ENCODE assay signal across 8 cellular contexts in genomic region chr20:53914861-53915458, GRCh38.
DNase-seq lines count a peak whose midpoint lies in the region; ATAC-seq lines count a peak whose summit lies in the region.

No MANE protein-coding gene starts in this region.

- POLR2A ChIA-PET in activated CD4-positive, alpha-beta T cell treated with anti-CD3 and anti-CD28 coated beads for 36 hours (lab: Charles Lee) = interaction anchor here (0.7 to 0.9 kb wide), 2 partner anchors 99 to 426 kb away, joined by 3 to 8 read pairs; no protein-coding TSS in a partner anchor
- POLR2A ChIA-PET in activated naive CD8-positive, alpha-beta T cell treated with anti-CD3 and anti-CD28 coated beads, Interleukin-2, amount 10 ng/mL, durations not matched to agents 7 days and 5 days (lab: Charles Lee) = interaction anchor here (1.0 to 3.4 kb wide), 18 partner anchors 16 to 338 kb away, joined by 3 to 27 read pairs (median 4); no protein-coding TSS in a partner anchor

- no peak for ATAC-seq in activated CD4-positive, alpha-beta T cell treated with anti-CD3 and anti-CD28 coated beads for 36 hours
- no peak for ATAC-seq in activated naive CD8-positive, alpha-beta T cell treated with anti-CD3 and anti-CD28 coated beads, Interleukin-2, amount 10 ng/mL, durations not matched to agents 7 days and 5 days (ENCODE audit: low read depth)
- no peak for ATAC-seq in stimulated activated naive CD8-positive, alpha-beta T cell treated with anti-CD3 and anti-CD28 coated beads, Interleukin-15, amount 100 ng/mL, for 72 hours
- ATAC-seq in HG02870 (IDR thresholded peaks at IDR 0.05; ENCODE audit: unreplicated experiment) (no peak), HG03520 (IDR thresholded peaks at IDR 0.05; ENCODE audit: unreplicated experiment) (no peak)

- no peak for DNase-seq in activated CD4-positive, alpha-beta T cell treated with anti-CD3 and anti-CD28 coated beads for 36 hours
- DNase-seq in activated CD4-positive, alpha-beta T cell treated with anti-CD3 and anti-CD28 coated beads, Interleukin-2, amount 50 U/mL, for 1 hour = no peak
- no peak for DNase-seq in activated naive CD8-positive, alpha-beta T cell treated with anti-CD3 and anti-CD28 coated beads, Interleukin-2, amount 10 ng/mL, durations not matched to agents 7 days and 5 days
- DNase-seq in immature natural killer cell (no peak), COLO668 (lab: John Stamatoyannopoulos, UW; ENCODE audit: unreplicated experiment) (no peak)
- DNase-seq in stimulated activated naive CD8-positive, alpha-beta T cell treated with anti-CD3 and anti-CD28 coated beads, Interleukin-15, amount 100 ng/mL, for 72 hours = no peak

- intact Hi-C loops in activated CD4-positive, alpha-beta T cell treated with anti-CD3 and anti-CD28 coated beads for 36 hours (cut with DNase I, micrococcal nuclease) = loop anchor here (1.0 to 5.0 kb wide), 8 partner anchors 22 to 336 kb away; no protein-coding TSS in a partner anchor

- H3K4me1 Mint-ChIP-seq in activated CD4-positive, alpha-beta T cell treated with anti-CD3 and anti-CD28 coated beads for 36 hours = peaks cover 41% of the 10 kb centered on the region
- H3K4me1 Mint-ChIP-seq in activated naive CD8-positive, alpha-beta T cell treated with anti-CD3 and anti-CD28 coated beads, Interleukin-2, amount 10 ng/mL, durations not matched to agents 7 days and 5 days = peaks cover 32% of the 10 kb centered on the region
- H3K4me1 Mint-ChIP-seq in immature natural killer cell = peaks cover 23 to 41% of the 10 kb centered on the region in 2 donors
- peaks cover 66% of the 10 kb centered on the region for H3K4me1 Mint-ChIP-seq in stimulated activated naive CD8-positive, alpha-beta T cell treated with anti-CD3 and anti-CD28 coated beads, Interleukin-15, amount 100 ng/mL, for 72 hours

- no peaks in the 10 kb centered on the region for H3K9me3 Mint-ChIP-seq in activated CD4-positive, alpha-beta T cell treated with anti-CD3 and anti-CD28 coated beads for 36 hours (ENCODE audit: low read depth)
- H3K9me3 Mint-ChIP-seq in activated naive CD8-positive, alpha-beta T cell treated with anti-CD3 and anti-CD28 coated beads, Interleukin-2, amount 10 ng/mL, durations not matched to agents 7 days and 5 days = no peaks in the 10 kb centered on the region
- H3K9me3 Mint-ChIP-seq in immature natural killer cell = no peaks in the 10 kb centered on the region
- H3K9me3 Mint-ChIP-seq in stimulated activated naive CD8-positive, alpha-beta T cell treated with anti-CD3 and anti-CD28 coated beads, Interleukin-15, amount 100 ng/mL, for 72 hours = peaks cover 10 to 14% of the 10 kb centered on the region in 2 donors

- no peaks in the 10 kb centered on the region for H3K27me3 Mint-ChIP-seq in activated CD4-positive, alpha-beta T cell treated with anti-CD3 and anti-CD28 coated beads for 36 hours
- H3K27me3 Mint-ChIP-seq in activated naive CD8-positive, alpha-beta T cell treated with anti-CD3 and anti-CD28 coated beads, Interleukin-2, amount 10 ng/mL, durations not matched to agents 7 days and 5 days = no peaks in the 10 kb centered on the region
- H3K27me3 Mint-ChIP-seq in immature natural killer cell (ENCODE audit: low read depth in 3 of 3) = peaks cover 0 to 1% (median 1%) of the 10 kb centered on the region in 3 donors
- H3K27me3 Mint-ChIP-seq in stimulated activated naive CD8-positive, alpha-beta T cell treated with anti-CD3 and anti-CD28 coated beads, Interleukin-15, amount 100 ng/mL, for 72 hours = no peaks in the 10 kb centered on the region

- H3K4me3 Mint-ChIP-seq in activated CD4-positive, alpha-beta T cell treated with anti-CD3 and anti-CD28 coated beads for 36 hours = peak overlapping the region; percentile 79
- H3K4me3 Mint-ChIP-seq in activated naive CD8-positive, alpha-beta T cell treated with anti-CD3 and anti-CD28 coated beads, Interleukin-2, amount 10 ng/mL, durations not matched to agents 7 days and 5 days = peak overlapping the region; percentile 86
- H3K4me3 Mint-ChIP-seq in immature natural killer cell = peak overlapping the region; percentile 94 to 99 (median 98)
- H3K4me3 Mint-ChIP-seq in stimulated activated naive CD8-positive, alpha-beta T cell treated with anti-CD3 and anti-CD28 coated beads, Interleukin-15, amount 100 ng/mL, for 72 hours = peak overlapping the region; percentile 97 to 98

- CTCF ChIA-PET in activated CD4-positive, alpha-beta T cell treated with anti-CD3 and anti-CD28 coated beads for 36 hours (lab: Charles Lee) = interaction anchor here (0.5 to 4.8 kb wide), 28 partner anchors 9 to 766 kb away, joined by 3 to 44 read pairs (median 8); no protein-coding TSS in a partner anchor

- no peaks in the 10 kb centered on the region for H3K36me3 Mint-ChIP-seq in activated CD4-positive, alpha-beta T cell treated with anti-CD3 and anti-CD28 coated beads for 36 hours (ENCODE audit: low read depth)
- peaks cover 5% of the 10 kb centered on the region for H3K36me3 Mint-ChIP-seq in activated naive CD8-positive, alpha-beta T cell treated with anti-CD3 and anti-CD28 coated beads, Interleukin-2, amount 10 ng/mL, durations not matched to agents 7 days and 5 days
- H3K36me3 Mint-ChIP-seq in immature natural killer cell = no peaks in the 10 kb centered on the region

- peak overlapping the region; percentile 91 for H3K27ac Mint-ChIP-seq in activated CD4-positive, alpha-beta T cell treated with anti-CD3 and anti-CD28 coated beads for 36 hours
- H3K27ac Mint-ChIP-seq in activated naive CD8-positive, alpha-beta T cell treated with anti-CD3 and anti-CD28 coated beads, Interleukin-2, amount 10 ng/mL, durations not matched to agents 7 days and 5 days = peak overlapping the region; percentile 85
- peak overlapping the region; percentile 87 to 96 (median 94) for H3K27ac Mint-ChIP-seq in immature natural killer cell
- peak overlapping the region; percentile 97 for H3K27ac Mint-ChIP-seq in stimulated activated naive CD8-positive, alpha-beta T cell treated with anti-CD3 and anti-CD28 coated beads, Interleukin-15, amount 100 ng/mL, for 72 hours
